38 cellular contexts compared by ENCODE assay signal in genomic region chr10:29048506-29048905, GRCh38.
"Had no signal": no experiment of that assay in that cellular context is flagged by ENCODE, and none has a peak within 500 bp of the region (broad histone marks: within the 10 kb centered on the region; RNA-seq: fewer than 3 reads in every experiment).

No MANE protein-coding gene starts in this region.

- ATAC-seq: activated naive CD4-positive, alpha-beta T cell treated with anti-CD3 and anti-CD28 coated beads, Interleukin-2, amount 50 U/mL, for 72 hours; activated naive CD8-positive, alpha-beta T cell treated with anti-CD3 and anti-CD28 coated beads, Interleukin-2, amount 50 U/mL, for 24 hours; activated T-cell treated with anti-CD3 and anti-CD28 coated beads, Interleukin-2, amount 50 U/mL, for 4 hours; activated T-cell treated with anti-CD3 and anti-CD28 coated beads, Interleukin-2, amount 50 U/mL, for 72 hours; activated T-helper 17 cell treated with anti-CD3 and anti-CD28 coated beads, Interleukin-2, amount 50 U/mL, for 72 hours; body of pancreas had no signal

- H3K4me3 ChIP-seq: adrenal gland, ascending aorta, body of pancreas, breast epithelium, cardiac muscle cell had no signal

- H3K27me3 Mint-ChIP-seq: activated naive CD4-positive, alpha-beta T cell treated with anti-CD3 and anti-CD28 coated beads, Interleukin-2, amount 10 ng/mL, durations not matched to agents 7 days and 5 days; activated naive CD8-positive, alpha-beta T cell treated with anti-CD3 and anti-CD28 coated beads, Interleukin-2, amount 50 U/mL, for 24 hours; brain; central memory CD8-positive, alpha-beta T cell had no signal

- H3K27me3 ChIP-seq: adrenal gland, ascending aorta, body of pancreas, brain microvascular endothelial cell, breast epithelium, cardiac muscle cell had no signal

- H3K4me1 Mint-ChIP-seq: activated naive CD4-positive, alpha-beta T cell treated with anti-CD3 and anti-CD28 coated beads, Interleukin-2, amount 10 ng/mL, durations not matched to agents 7 days and 5 days; activated naive CD4-positive, alpha-beta T cell treated with anti-CD3 and anti-CD28 coated beads, Interleukin-2, amount 50 U/mL, for 24 hours; activated naive CD8-positive, alpha-beta T cell treated with anti-CD3 and anti-CD28 coated beads for 36 hours; activated naive CD8-positive, alpha-beta T cell treated with anti-CD3 and anti-CD28 coated beads, Interleukin-2, amount 10 ng/mL, durations not matched to agents 7 days and 5 days; activated naive CD8-positive, alpha-beta T cell treated with anti-CD3 and anti-CD28 coated beads, Interleukin-2, amount 50 U/mL, for 24 hours; activated T-helper 17 cell treated with anti-CD3 and anti-CD28 coated beads, Interleukin-2, amount 50 U/mL, for 72 hours; brain; central memory CD8-positive, alpha-beta T cell had no signal

- H3K36me3 Mint-ChIP-seq: activated naive CD4-positive, alpha-beta T cell treated with anti-CD3 and anti-CD28 coated beads, Interleukin-2, amount 10 ng/mL, durations not matched to agents 7 days and 5 days; activated naive CD4-positive, alpha-beta T cell treated with anti-CD3 and anti-CD28 coated beads, Interleukin-2, amount 50 U/mL, for 24 hours; activated naive CD4-positive, alpha-beta T cell treated with anti-CD3 and anti-CD28 coated beads, Interleukin-2, amount 50 U/mL, for 72 hours; activated naive CD8-positive, alpha-beta T cell; activated naive CD8-positive, alpha-beta T cell treated with anti-CD3 and anti-CD28 coated beads for 36 hours; activated naive CD8-positive, alpha-beta T cell treated with anti-CD3 and anti-CD28 coated beads, Interleukin-2, amount 10 ng/mL, durations not matched to agents 7 days and 5 days; brain had no signal

- H3K9me3 ChIP-seq: adrenal gland, ascending aorta, body of pancreas, breast epithelium had no signal

- H3K4me1 ChIP-seq: adrenal gland, ascending aorta, body of pancreas, breast epithelium had no signal

- H3K36me3 ChIP-seq: adrenal gland, ascending aorta, brain microvascular endothelial cell, breast epithelium, cardiac muscle cell had no signal

- H3K9me3 Mint-ChIP-seq: activated naive CD4-positive, alpha-beta T cell treated with anti-CD3 and anti-CD28 coated beads for 36 hours; activated naive CD4-positive, alpha-beta T cell treated with anti-CD3 and anti-CD28 coated beads, Interleukin-2, amount 10 ng/mL, durations not matched to agents 7 days and 5 days; activated naive CD4-positive, alpha-beta T cell treated with anti-CD3 and anti-CD28 coated beads, Interleukin-2, amount 50 U/mL, for 24 hours; activated naive CD4-positive, alpha-beta T cell treated with anti-CD3 and anti-CD28 coated beads, Interleukin-2, amount 50 U/mL, for 72 hours; activated naive CD8-positive, alpha-beta T cell treated with anti-CD3 and anti-CD28 coated beads for 36 hours; activated naive CD8-positive, alpha-beta T cell treated with anti-CD3 and anti-CD28 coated beads, Interleukin-2, amount 10 ng/mL, durations not matched to agents 7 days and 5 days; activated naive CD8-positive, alpha-beta T cell treated with anti-CD3 and anti-CD28 coated beads, Interleukin-2, amount 50 U/mL, for 24 hours; activated T-cell treated with anti-CD3 and anti-CD28 coated beads, Interleukin-2, amount 50 U/mL, for 24 hours; activated T-cell treated with anti-CD3 and anti-CD28 coated beads, Interleukin-2, amount 50 U/mL, for 4 hours; activated T-cell treated with anti-CD3 and anti-CD28 coated beads, Interleukin-2, amount 50 U/mL, for 72 hours; activated T-helper 1 cell treated with anti-CD3 and anti-CD28 coated beads, Interleukin-12 subunit alpha, Interleukin-12 subunit beta, Interleukin-2, Interleukin-4 antibody, amounts not matched to agents 30 ng/mL and 10 ng/mL and 1 ng/mL, durations not matched to agents 14 hours and 24 hours and 36 hours; activated T-helper 2 cell treated with anti-CD3 and anti-CD28 coated beads, Interferon-gamma antibody, Interleukin-2, Interleukin-4, amounts not matched to agents 10 μg/mL and 5 μg/mL and 100 μg/mL, durations not matched to agents 14 hours and 24 hours and 36 hours; brain; central memory CD8-positive, alpha-beta T cell had no signal

- H3K4me3 Mint-ChIP-seq: activated naive CD4-positive, alpha-beta T cell treated with anti-CD3 and anti-CD28 coated beads for 36 hours; activated naive CD4-positive, alpha-beta T cell treated with anti-CD3 and anti-CD28 coated beads, Interleukin-2, amount 10 ng/mL, durations not matched to agents 7 days and 5 days; activated naive CD4-positive, alpha-beta T cell treated with anti-CD3 and anti-CD28 coated beads, Interleukin-2, amount 50 U/mL, for 24 hours; activated naive CD8-positive, alpha-beta T cell; activated naive CD8-positive, alpha-beta T cell treated with anti-CD3 and anti-CD28 coated beads for 36 hours; activated naive CD8-positive, alpha-beta T cell treated with anti-CD3 and anti-CD28 coated beads, Interleukin-2, amount 10 ng/mL, durations not matched to agents 7 days and 5 days; activated naive CD8-positive, alpha-beta T cell treated with anti-CD3 and anti-CD28 coated beads, Interleukin-2, amount 50 U/mL, for 24 hours; activated T-cell treated with anti-CD3 and anti-CD28 coated beads, Interleukin-2, amount 50 U/mL, for 24 hours; activated T-cell treated with anti-CD3 and anti-CD28 coated beads, Interleukin-2, amount 50 U/mL, for 4 hours; activated T-cell treated with anti-CD3 and anti-CD28 coated beads, Interleukin-2, amount 50 U/mL, for 72 hours; activated T-helper 1 cell treated with anti-CD3 and anti-CD28 coated beads, Interleukin-12 subunit alpha, Interleukin-12 subunit beta, Interleukin-2, Interleukin-4 antibody, amounts not matched to agents 30 ng/mL and 10 ng/mL and 1 ng/mL, durations not matched to agents 14 hours and 24 hours and 36 hours; activated T-helper 17 cell treated with anti-CD3 and anti-CD28 coated beads, Interleukin-2, amount 50 U/mL, for 72 hours; brain; central memory CD8-positive, alpha-beta T cell had no signal

- DNase-seq: activated effector memory CD4-positive, alpha-beta T cell treated with anti-CD3 and anti-CD28 coated beads, Interleukin-2, amount 50 U/mL, for 16 hours; activated effector memory CD4-positive, alpha-beta T cell treated with Interleukin-2 at 50 U/mL for 16 hours; activated gamma-delta T cell; activated gamma-delta T cell treated with Interleukin-2 at 50 U/mL for 16 hours; activated naive CD4-positive, alpha-beta T cell; activated naive CD4-positive, alpha-beta T cell treated with anti-CD3 and anti-CD28 coated beads for 36 hours; activated naive CD4-positive, alpha-beta T cell treated with anti-CD3 and anti-CD28 coated beads, Interleukin-2, amount 10 ng/mL, durations not matched to agents 7 days and 5 days; activated naive CD4-positive, alpha-beta T cell treated with anti-CD3 and anti-CD28 coated beads, Interleukin-2, amount 50 U/mL, for 16 hours; activated naive CD4-positive, alpha-beta T cell treated with Interleukin-2 at 50 U/mL for 16 hours; activated naive CD8-positive, alpha-beta T cell treated with anti-CD3 and anti-CD28 coated beads for 36 hours; activated naive CD8-positive, alpha-beta T cell treated with anti-CD3 and anti-CD28 coated beads, Interleukin-2, amount 10 ng/mL, durations not matched to agents 7 days and 5 days; activated naive CD8-positive, alpha-beta T cell treated with anti-CD3 and anti-CD28 coated beads, Interleukin-2, amount 50 U/mL, for 24 hours; activated T-cell treated with anti-CD3 and anti-CD28 coated beads, Interleukin-2, amount 50 U/mL, for 1 hour; activated T-cell treated with anti-CD3 and anti-CD28 coated beads, Interleukin-2, amount 50 U/mL, for 24 hours; activated T-cell treated with anti-CD3 and anti-CD28 coated beads, Interleukin-2, amount 50 U/mL, for 4 hours; activated T-cell treated with anti-CD3 and anti-CD28 coated beads, Interleukin-2, amount 50 U/mL, for 48 hours; activated T-cell treated with anti-CD3 and anti-CD28 coated beads, Interleukin-2, amount 50 U/mL, for 72 hours; adrenal gland; amniotic stem cell; amygdala; anterior cingulate cortex; aorta; body of pancreas; brain microvascular endothelial cell; caudate nucleus; central memory CD4-positive, alpha-beta T cell; cerebellar nuclear complex had no signal

- H3K27ac Mint-ChIP-seq: activated naive CD4-positive, alpha-beta T cell treated with anti-CD3 and anti-CD28 coated beads for 36 hours; activated naive CD4-positive, alpha-beta T cell treated with anti-CD3 and anti-CD28 coated beads, Interleukin-2, amount 10 ng/mL, durations not matched to agents 7 days and 5 days; activated naive CD4-positive, alpha-beta T cell treated with anti-CD3 and anti-CD28 coated beads, Interleukin-2, amount 50 U/mL, for 24 hours; activated naive CD4-positive, alpha-beta T cell treated with anti-CD3 and anti-CD28 coated beads, Interleukin-2, amount 50 U/mL, for 72 hours; activated naive CD8-positive, alpha-beta T cell; activated naive CD8-positive, alpha-beta T cell treated with anti-CD3 and anti-CD28 coated beads for 36 hours; activated naive CD8-positive, alpha-beta T cell treated with anti-CD3 and anti-CD28 coated beads, Interleukin-2, amount 10 ng/mL, durations not matched to agents 7 days and 5 days; activated naive CD8-positive, alpha-beta T cell treated with anti-CD3 and anti-CD28 coated beads, Interleukin-2, amount 50 U/mL, for 24 hours; activated T-cell treated with anti-CD3 and anti-CD28 coated beads, Interleukin-2, amount 50 U/mL, for 24 hours; activated T-cell treated with anti-CD3 and anti-CD28 coated beads, Interleukin-2, amount 50 U/mL, for 72 hours; activated T-helper 1 cell treated with anti-CD3 and anti-CD28 coated beads, Interleukin-12 subunit alpha, Interleukin-12 subunit beta, Interleukin-2, Interleukin-4 antibody, amounts not matched to agents 30 ng/mL and 10 ng/mL and 1 ng/mL, durations not matched to agents 14 hours and 24 hours and 36 hours; activated T-helper 17 cell treated with anti-CD3 and anti-CD28 coated beads, Interleukin-2, amount 50 U/mL, for 72 hours; activated T-helper 2 cell treated with anti-CD3 and anti-CD28 coated beads, Interferon-gamma antibody, Interleukin-2, Interleukin-4, amounts not matched to agents 10 μg/mL and 5 μg/mL and 100 μg/mL, durations not matched to agents 14 hours and 24 hours and 36 hours; brain had no signal

- H3K27ac ChIP-seq: adrenal gland, ascending aorta, body of pancreas, brain microvascular endothelial cell, breast epithelium, cardiac muscle cell had no signal
